ENCODE assay signal across 23 cellular contexts in genomic region chr3:104819333-104819732, GRCh38.
"Had no signal": no experiment of that assay in that cellular context is flagged by ENCODE, and none has a peak within 500 bp of the region (broad histone marks: within the 10 kb centered on the region; RNA-seq: fewer than 3 reads in every experiment).

No MANE protein-coding gene starts in this region.

- H3K4me3 ChIP-seq: colonic mucosa, esophagus muscularis mucosa, gastrocnemius medialis, heart right ventricle, left lung, lower lobe of right lung, mucosa of descending colon had no signal

- H3K4me1 ChIP-seq: colonic mucosa, esophagus muscularis mucosa, gastrocnemius medialis, heart right ventricle, left lung, lower lobe of right lung had no signal

- H3K27ac ChIP-seq: colonic mucosa, esophagus muscularis mucosa, gastrocnemius medialis, heart right ventricle, left lung, lower lobe of right lung had no signal

- ATAC-seq: effector memory CD8-positive, alpha-beta T cell; gastrocnemius medialis; heart right ventricle; left cardiac atrium; left lung; left ventricle myocardium superior; lower lobe of right lung; mucosa of descending colon had no signal

- H3K27me3 ChIP-seq: colonic mucosa, esophagus muscularis mucosa, gastrocnemius medialis, heart right ventricle, left lung had no signal

- FAIRE-seq: endothelial cell of umbilical vein, islet of Langerhans, keratinocyte had no signal

- H3K36me3 ChIP-seq: colonic mucosa, esophagus muscularis mucosa, gastrocnemius medialis, heart right ventricle, left lung, lower lobe of right lung had no signal

- DNase-seq: colonic mucosa; cortex of kidney; effector CD8-positive, alpha-beta T cell; effector memory CD8-positive, alpha-beta T cell; endodermal cell; foreskin fibroblast; foreskin melanocyte; gastrocnemius medialis; glutamatergic neuron; head of caudate nucleus; heart right ventricle; hippocampal formation; left cardiac atrium; left lung; left ventricle myocardium superior; lower lobe of right lung; mesenchymal stem cell; mucosa of descending colon; naive B cell had no signal

- H3K9me3 ChIP-seq: colonic mucosa, gastrocnemius medialis had no signal
